In genomic region chr10:88624840-88625239, GRCh38 we compare ENCODE assay signal across 22 cellular contexts. TPM values are rescaled to one million over a fixed set of nuclear protein-coding genes. Genes with fewer than 3 reads are reported as not detected.
DNase-seq lines count a peak whose midpoint lies in the region; ATAC-seq and FAIRE-seq lines count a peak whose summit lies in the region.
"Had no signal": no experiment of that assay in that cellular context is flagged by ENCODE, and none has a peak within 500 bp of the region (broad histone marks: within the 10 kb centered on the region; RNA-seq: fewer than 3 reads in every experiment).

No MANE protein-coding gene starts in this region.

- DNase-seq in ACHN (peak; percentile 4), GM19239 (ENCODE audit: insufficient read length, low spot score) (no peak), kidney tubule cell (ENCODE audit: low spot score) (peak; percentile 9), renal cortical epithelial cell (ENCODE audit: low read depth) (peak; percentile 76), NCI-H2107 (lab: John Stamatoyannopoulos, UW) (no peak), Kasumi-1 (lab: John Stamatoyannopoulos, UW) (no peak)
- DNase-seq: AML-193; BE2C; CD4-positive, alpha-beta T cell; CD8-positive, alpha-beta memory T cell; DMS 273 treated with DMSO at 0.1 percent for 48 hours; DMS53; DMS79 treated with DMSO at 0.1 percent for 48 hours; GF-D8; GOT3; HFFc6 had no signal

- ATAC-seq in GM18498 (IDR thresholded peaks at IDR 0.05; ENCODE audit: unreplicated experiment) (no peak), GM21528 (IDR thresholded peaks at IDR 0.05; ENCODE audit: low FRiP score, unreplicated experiment) (no peak)

- FAIRE-seq in GM19239 (lab: Jason Lieb, UNC) = peak; percentile 54
- FAIRE-seq: D721Med had no signal

- in situ Hi-C loops in ACHN (cut with HindIII; ENCODE audit: low pct_ligation_motif_present, low pct_unique_long_range_greater_than_20kb, low sequenced_read_pairs) = no loop called here

RNA-seq across cellular contexts. Expression of gene LIPJ, which starts 38.3 kb away (rescaled TPM):
- 0.05 TPM in 1 of 2 replicates, not detected in the other for total RNA-seq in renal cortical epithelial cell
- total RNA-seq: CD4-positive, alpha-beta T cell; Daoy; G401; HFFc6 had no signal

RNA-seq across cellular contexts. Expression of gene LIPF, which starts 39.4 kb away (rescaled TPM):
- not detected in 2 replicates for total RNA-seq in renal cortical epithelial cell
- total RNA-seq: A172; CD4-positive, alpha-beta T cell; CD8-positive, alpha-beta memory T cell; Daoy; G401; HFFc6 had no signal

RNA-seq across cellular contexts. Expression of gene RNLS, which starts 41.7 kb away (rescaled TPM):
- 16.0 and 27.7 TPM in 2 replicates for total RNA-seq in renal cortical epithelial cell

Comparison
In these comparisons a context has a peak if more than half of its experiments do, and no peak if none do; other contexts are left out.
1. DNase-seq: peak in ACHN (single experiment), kidney tubule cell (single experiment) and renal cortical epithelial cell (single experiment); none in GM19239 (single experiment), NCI-H2107 (single experiment) and Kasumi-1 (0 of 2).